Comparison of ENCODE assay signal across 9 cellular contexts in genomic region chr12:93135286-93136239, GRCh38.
A peak's percentile ranks its signal among the peaks of the same experiment; 100 is the strongest.
DNase-seq lines count a peak whose midpoint lies in the region; ATAC-seq, FAIRE-seq and TF ChIP-seq lines count a peak whose summit lies in the region.
"Had no signal": no experiment of that assay in that cellular context is flagged by ENCODE, and none has a peak within 500 bp of the region (broad histone marks: within the 10 kb centered on the region; RNA-seq: fewer than 3 reads in every experiment).

No MANE protein-coding gene starts in this region.

- POLR2A ChIA-PET in K562 (lab: Yijun Ruan, JAX), result interaction anchor here (0.6 to 1.1 kb wide), 2 partner anchors 18 to 912 kb away, joined by 3 read pairs; no protein-coding TSS in a partner anchor

- no peak overlapping the region for H2BK120ac ChIP-seq in trophoblast cell (ENCODE audit: insufficient read depth, low read length, poor library complexity)

- H3K9me1 ChIP-seq in K562 (ENCODE audit: control insufficient read depth, insufficient read depth, low read length), result no peaks in the 10 kb centered on the region

- CTCF ChIA-PET in K562 (lab: Yijun Ruan, JAX; ENCODE audit: low intra/inter-chr PET ratio), result no interaction called here

- no peaks in the 10 kb centered on the region for H3K27me3 ChIP-seq in K562 (ENCODE audit: control insufficient read depth in 2 of 2, insufficient read depth in 2 of 2, low read length in 2 of 2)
- no peaks in the 10 kb centered on the region for H3K27me3 ChIP-seq in trophoblast cell (ENCODE audit: insufficient read depth, low read length)
- H3K27me3 ChIP-seq in heart left ventricle, result no peaks in the 10 kb centered on the region

- no peak overlapping the region for H2AK5ac ChIP-seq in trophoblast cell (ENCODE audit: low read length)

- TF ChIP-seq CTCF in K562 (IDR thresholded peaks at IDR 0.05 in 2 of 3, conservative IDR thresholded peaks at IDR 0.05 in 1 of 3; ENCODE audit: insufficient read depth in 2 of 3, low read depth in 1 of 3, low read length in 3 of 3) (no peak), heart left ventricle (IDR thresholded peaks at IDR 0.05) (no peak)

- no peak overlapping the region for H3K14ac ChIP-seq in trophoblast cell (ENCODE audit: low read length)

- H3K79me1 ChIP-seq in trophoblast cell (ENCODE audit: low read length), result no peaks in the 10 kb centered on the region

- no peak overlapping the region for H3K23ac ChIP-seq in trophoblast cell (ENCODE audit: low read length)

- H3K27ac ChIP-seq in K562 (ENCODE audit: extremely low read depth, low read depth, low read length) (no peak overlapping the region), trophoblast cell (ENCODE audit: low read depth, low read length) (no peak overlapping the region), heart left ventricle (peak overlapping the region in 1 of 12 donors; percentile 63)

- H2AFZ ChIP-seq in K562 (ENCODE audit: low read depth, low read length) (peak overlapping the region; percentile 42; the same call in 1 of the 2 replicates), trophoblast cell (ENCODE audit: insufficient read depth, low read length, poor library complexity) (no peak overlapping the region)

- TF ChIP-seq EP300 in K562 (IDR thresholded peaks at IDR 0.05; ENCODE audit: low read length), result no peak

- H3K9me3 ChIP-seq in K562 (replicated peaks; ENCODE audit: control insufficient read depth, insufficient read depth, low read depth, low read length) (no peaks in the 10 kb centered on the region), trophoblast cell (ENCODE audit: insufficient read depth, low read depth, low read length) (no peaks in the 10 kb centered on the region), heart left ventricle (no peaks in the 10 kb centered on the region)

- H3K4me2 ChIP-seq in K562 (ENCODE audit: insufficient read depth, low read length) (no peak overlapping the region), trophoblast cell (ENCODE audit: low read length) (no peak overlapping the region)

- no peak overlapping the region for H4K12ac ChIP-seq in trophoblast cell (ENCODE audit: low read depth, low read length)

- H3K9ac ChIP-seq in K562 (ENCODE audit: insufficient read depth in 1 of 2, low read depth in 2 of 2, low read length in 2 of 2) (no peak overlapping the region), trophoblast cell (ENCODE audit: low read length) (no peak overlapping the region)

- H3K79me2 ChIP-seq in K562 (ENCODE audit: control insufficient read depth, insufficient read depth, low read length) (no peaks in the 10 kb centered on the region), trophoblast cell (ENCODE audit: control insufficient read depth, insufficient read depth, low read length, poor library complexity) (no peaks in the 10 kb centered on the region)

- H3K36me3 ChIP-seq in K562 (ENCODE audit: control insufficient read depth, insufficient read depth, low read length), result no peaks in the 10 kb centered on the region
- no peaks in the 10 kb centered on the region for H3K36me3 ChIP-seq in trophoblast cell (ENCODE audit: control insufficient read depth in 1 of 2, insufficient read depth in 2 of 2, low read length in 2 of 2)
- H3K36me3 ChIP-seq in heart left ventricle, result no peaks in the 10 kb centered on the region

- H3K18ac ChIP-seq in trophoblast cell (ENCODE audit: low read length), result no peak overlapping the region

- no peak overlapping the region for H4K91ac ChIP-seq in trophoblast cell (ENCODE audit: low read depth, low read length)

- H3K4me3 ChIP-seq in K562 (no peak overlapping the region), trophoblast cell (ENCODE audit: low read depth, low read length) (no peak overlapping the region), heart left ventricle (no peak overlapping the region)

- H3K4ac ChIP-seq in trophoblast cell (ENCODE audit: low read depth, low read length), result no peak overlapping the region

- H4K8ac ChIP-seq in trophoblast cell (ENCODE audit: low read depth, low read length), result peak overlapping the region; percentile 29

- intact Hi-C loops in K562 (cut with micrococcal nuclease) (no loop called here), heart left ventricle (cut with DNase I) (loop anchor here in 2 of 10 donors (5.0 to 10.0 kb wide), 2 partner anchors 37 to 159 kb away; no protein-coding TSS in a partner anchor)

- no peak for FAIRE-seq in K562 (lab: Jason Lieb, UNC)

- TF ChIP-seq POLR2A in K562 (conservative IDR thresholded peaks at IDR 0.05), result no peak
- no peak for TF ChIP-seq POLR2A in heart left ventricle (IDR thresholded peaks at IDR 0.05)

- no peak overlapping the region for H2BK12ac ChIP-seq in trophoblast cell (ENCODE audit: low read length)

- H4K20me1 ChIP-seq in K562 (replicated peaks; ENCODE audit: control insufficient read depth, insufficient read depth, low read length), result no peaks in the 10 kb centered on the region

- DNase-seq in NCI-H1105 (lab: John Stamatoyannopoulos, UW) (peak; percentile 65), K562 (ENCODE audit: extremely low read depth in 1 of 4, low spot score in 3 of 4) (no peak), trophoblast cell (no peak), CD1c-positive myeloid dendritic cell (ENCODE audit: extremely low spot score) (no peak), heart left ventricle (no peak)

- H2BK5ac ChIP-seq in trophoblast cell (ENCODE audit: low read depth, low read length, poor library complexity), result no peak overlapping the region

- in situ Hi-C loops in K562 (cut with MboI), result no loop called here

- WGBS in K562 (ENCODE audit: insufficient coverage, low coverage, missing lambda C conversion rate), result 65% methylated on average over 6 of the region's 6 CpGs
- WGBS in trophoblast cell (ENCODE audit: extremely low coverage, insufficient coverage, insufficient read length), result no CpG with 5 or more reads among the region's 6 CpGs
- WGBS in heart left ventricle, 4 donors, result 59 to 75% (median 71%) methylated on average over 6 of the region's 6 CpGs

- ATAC-seq in GM19467 (IDR thresholded peaks at IDR 0.05; ENCODE audit: unreplicated experiment), result peak; percentile 29
- no peak for ATAC-seq in K562
- no peak for ATAC-seq in HG02759 (IDR thresholded peaks at IDR 0.05; ENCODE audit: unreplicated experiment)
- no peak for ATAC-seq in heart left ventricle
- ATAC-seq in GM19463 (IDR thresholded peaks at IDR 0.05; ENCODE audit: unreplicated experiment), result no peak
- ATAC-seq: Panc1 had no signal

- H3K4me1 ChIP-seq in K562 (replicated peaks in 1 of 2; ENCODE audit: control insufficient read depth in 2 of 2, insufficient read depth in 2 of 2, low read length in 2 of 2) (peaks cover 0 to 14% of the 10 kb centered on the region in 2 experiments; a peak in 3 of 5 replicates), trophoblast cell (ENCODE audit: control insufficient read depth in 1 of 2, insufficient read depth in 2 of 2, low read length in 2 of 2) (peaks cover 0 to 5% of the 10 kb centered on the region in 2 experiments), heart left ventricle (peaks cover 0 to 46% (median 10%) of the 10 kb centered on the region in 12 donors)

- no TSS peak for BruUV-seq in K562 (replicated peaks; lab: Mats Ljungman, UMichigan)

- no peak for TF ChIP-seq RAD21 in K562 (CRISPR knock-in tag; conservative IDR thresholded peaks at IDR 0.05 in 1 of 2, IDR thresholded peaks at IDR 0.05 in 1 of 2)

TF ChIP-seq in K562, 482 proteins besides CTCF, POLR2A, EP300 and RAD21:
- no peak for TF ChIP-seq TAF7 (tag; IDR thresholded peaks at IDR 0.05)
- no peak for TF ChIP-seq THAP12 (CRISPR knock-in tag; IDR thresholded peaks at IDR 0.05)
- TF ChIP-seq NCOA4 (IDR thresholded peaks at IDR 0.05; ENCODE audit: partially characterized antibody), result no peak
- TF ChIP-seq BCLAF1 (IDR thresholded peaks at IDR 0.05; ENCODE audit: borderline replicate concordance in 1 of 2, control insufficient read depth in 1 of 2, low read depth in 2 of 2, low read length in 1 of 2), result no peak
- no peak for TF ChIP-seq ZSCAN29 (IDR thresholded peaks at IDR 0.05)
- TF ChIP-seq POU5F1 (IDR thresholded peaks at IDR 0.05; ENCODE audit: borderline replicate concordance, low read depth, low read length, partially characterized antibody), result no peak
- TF ChIP-seq ZNF354B (CRISPR knock-in tag; IDR thresholded peaks at IDR 0.05), result no peak
- TF ChIP-seq TFAM (CRISPR knock-in tag; conservative IDR thresholded peaks at IDR 0.05), result no peak
